In the genomic region with DNA sequence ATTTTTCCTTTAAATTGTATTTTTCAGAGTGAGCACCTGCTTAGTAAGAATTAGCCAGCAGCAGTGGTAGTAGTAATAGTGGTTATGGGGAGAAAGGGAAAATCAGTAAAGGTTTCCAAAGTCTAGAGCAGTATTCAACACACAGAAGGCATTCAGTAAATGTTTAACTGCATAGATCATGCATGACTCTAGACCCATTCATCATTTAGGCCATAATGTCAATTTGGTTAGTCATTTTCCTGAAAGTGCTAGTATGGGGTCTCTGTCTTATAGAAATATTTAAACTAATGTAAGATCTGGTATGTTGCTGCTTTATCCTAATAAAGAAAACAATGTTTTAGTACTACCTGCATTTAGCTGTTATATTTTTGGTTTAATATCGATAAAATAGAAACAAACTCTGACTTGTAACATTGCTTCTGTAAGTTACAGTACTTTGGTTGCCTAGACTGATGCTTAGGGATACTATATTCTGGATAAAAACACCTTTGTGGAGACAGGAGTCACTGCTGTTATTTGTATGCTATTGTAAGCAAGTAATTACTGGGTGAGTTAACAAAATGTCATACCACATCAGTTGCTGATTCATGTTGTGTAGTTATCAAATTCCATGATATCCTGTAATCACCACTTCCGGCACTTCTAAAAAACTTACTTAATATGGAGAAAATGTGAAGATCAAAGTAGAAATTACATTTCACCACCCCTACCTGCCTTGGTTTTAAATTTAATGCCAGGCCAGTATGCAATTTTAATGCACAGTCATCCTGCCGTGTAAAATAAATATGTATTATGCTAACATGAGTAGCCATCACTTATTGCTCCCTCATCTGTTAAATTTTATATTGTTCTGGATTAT, we compare ENCODE assay signal across 13 cellular contexts.
A peak's percentile ranks its signal among the peaks of the same experiment; 100 is the strongest.
DNase-seq lines count a peak whose midpoint lies in the region; ATAC-seq and TF ChIP-seq lines count a peak whose summit lies in the region.
"Had no signal": no experiment of that assay in that cellular context is flagged by ENCODE, and none has a peak within 500 bp of the region (broad histone marks: within the 10 kb centered on the region; RNA-seq: fewer than 3 reads in every experiment).

No MANE protein-coding gene starts in this region.

- POLR2A ChIA-PET in PC-3 (lab: Charles Lee; ENCODE audit: unreplicated experiment): no interaction called here

- H3K36me3 ChIP-seq in PC-3 (ENCODE audit: low read depth, low read length): 0 out of 2 replicates have a peak, but pooled peaks cover 2% of the 10 kb centered on the region

- peak overlapping the region; percentile 51 for H3K9ac ChIP-seq in PC-3 (ENCODE audit: low read length)

- peaks cover 13% of the 10 kb centered on the region for H3F3A ChIP-seq in PC-3 (ENCODE audit: low read length, unreplicated experiment)

- peaks cover 26% of the 10 kb centered on the region for H3K36me3 Mint-ChIP-seq in Calu3 (ENCODE audit: insufficient read depth, unreplicated experiment)

- H3K27me3 Mint-ChIP-seq in Calu3 (ENCODE audit: unreplicated experiment): no peaks in the 10 kb centered on the region

- H3K4me3 ChIP-seq in PC-3 (ENCODE audit: low read length): peak overlapping the region; percentile 19; the same call in 1 of the 2 replicates
- H3K4me3 ChIP-seq: GM12878, thyroid gland had no signal

- H3K9me3 ChIP-seq in PC-3 (ENCODE audit: low read length): no peaks in the 10 kb centered on the region
- H3K9me3 ChIP-seq: thyroid gland had no signal

- peak overlapping the region; percentile 91 for H3K27ac Mint-ChIP-seq in Calu3 (ENCODE audit: unreplicated experiment)
- H3K27ac Mint-ChIP-seq: CD8-positive, alpha-beta T cell had no signal

- no peak for DNase-seq in Calu3
- DNase-seq in PC-3: peak; percentile 77
- peak; percentile 72 for DNase-seq in dermis blood vessel endothelial cell
- peak; percentile 52 for DNase-seq in myocyte (ENCODE audit: low read depth)
- DNase-seq in DMS 273 (lab: John Stamatoyannopoulos, UW; ENCODE audit: unreplicated experiment): no peak
- DNase-seq in NCI-H1105 (lab: John Stamatoyannopoulos, UW): no peak
- DNase-seq: CD8-positive, alpha-beta T cell; left colon; NCI-H1694; thyroid gland had no signal

- no peaks in the 10 kb centered on the region for H3K79me2 ChIP-seq in PC-3 (ENCODE audit: low read length)

- H2AFZ ChIP-seq in PC-3 (ENCODE audit: low read length): peak overlapping the region; percentile 28; the same call in 1 of the 2 replicates

- no TSS peak for BruUV-seq in Calu3 (replicated peaks; lab: Mats Ljungman, UMichigan)
- BruUV-seq in PC-3 (replicated peaks; lab: Mats Ljungman, UMichigan): no TSS peak

- H3K27me3 ChIP-seq in PC-3 (ENCODE audit: low read length): no peaks in the 10 kb centered on the region
- H3K27me3 ChIP-seq: thyroid gland had no signal

- H4K20me1 ChIP-seq in PC-3 (ENCODE audit: low read length): no peaks in the 10 kb centered on the region

- peak overlapping the region; percentile 96 for H3K27ac ChIP-seq in PC-3 (ENCODE audit: low read length)
- H3K27ac ChIP-seq: thyroid gland had no signal

- H3K9me2 ChIP-seq in PC-3 (replicated peaks; ENCODE audit: low read length): no peaks in the 10 kb centered on the region

- H3K4me3 Mint-ChIP-seq in Calu3 (ENCODE audit: low read depth, unreplicated experiment): no peak overlapping the region
- H3K4me3 Mint-ChIP-seq: CD8-positive, alpha-beta T cell had no signal

- no peaks in the 10 kb centered on the region for H3K9me3 Mint-ChIP-seq in Calu3 (ENCODE audit: low read depth, unreplicated experiment)
- H3K9me3 Mint-ChIP-seq: CD8-positive, alpha-beta T cell had no signal

- ATAC-seq in PC-3: peak; percentile 88
- no peak for ATAC-seq in HG03469 (IDR thresholded peaks at IDR 0.05; ENCODE audit: unreplicated experiment)
- ATAC-seq in GM18909 (IDR thresholded peaks at IDR 0.05; ENCODE audit: poor library complexity, unreplicated experiment): no peak
- ATAC-seq: CD8-positive, alpha-beta T cell; GM12878; left colon had no signal

- H3K4me2 ChIP-seq in PC-3 (ENCODE audit: low read length): peak overlapping the region; percentile 69

- peaks cover 31% of the 10 kb centered on the region for H3K4me1 ChIP-seq in PC-3 (ENCODE audit: insufficient read depth, low read length)
- H3K4me1 ChIP-seq: thyroid gland had no signal

- CTCF ChIA-PET in Calu3 (lab: Charles Lee): interaction anchor here (0.8 kb wide), 1 partner anchor 89 kb away, joined by 5 read pairs; no protein-coding TSS in a partner anchor
- CTCF ChIA-PET in PC-3 (lab: Charles Lee): interaction anchor here (0.6 kb wide), 1 partner anchor 28 kb away, joined by 4 read pairs; no protein-coding TSS in a partner anchor

- intact Hi-C loops in Calu3 (cut with micrococcal nuclease; ENCODE audit: unreplicated experiment): loop anchor here (2.0 to 10.0 kb wide), 3 partner anchors 29 to 463 kb away; no protein-coding TSS in a partner anchor
- intact Hi-C loops in PC-3 (cut with micrococcal nuclease): no loop called here

- no peak for TF ChIP-seq CTCF in Calu3 (IDR thresholded peaks at IDR 0.05; ENCODE audit: unreplicated experiment)
- TF ChIP-seq CTCF in PC-3 (conservative IDR thresholded peaks at IDR 0.05; ENCODE audit: low read depth, low read length): no peak

- peaks cover 31% of the 10 kb centered on the region for H3K4me1 Mint-ChIP-seq in Calu3 (ENCODE audit: low read depth, unreplicated experiment)

Comparison
In these comparisons a context has a peak if more than half of its experiments do, and no peak if none do; other contexts are left out.
1. DNase-seq: peak in PC-3 (single experiment), dermis blood vessel endothelial cell (single experiment) and myocyte (single experiment); none in Calu3 (single experiment), DMS 273 (single experiment) and NCI-H1105 (single experiment).